In genomic region chr5:68304421-68305052, GRCh38 we compare ENCODE assay signal across 1 cellular context.
TF ChIP-seq lines count a peak whose summit lies in the region.

No MANE protein-coding gene starts in this region.

TF ChIP-seq in SK-N-SH treated with all-trans-retinoic acid at 6 μM for 48 hours, 23 proteins besides CTCF, POLR2A, EP300 and RAD21 (continued from another document):
- TF ChIP-seq ZFP30 (CRISPR knock-in tag; IDR thresholded peaks at IDR 0.05) (no peak), ARNTL (CRISPR knock-in tag; IDR thresholded peaks at IDR 0.05; ENCODE audit: borderline replicate concordance, low read depth) (no peak), ZNF70 (CRISPR knock-in tag; IDR thresholded peaks at IDR 0.05) (no peak), PPARA (CRISPR knock-in tag; IDR thresholded peaks at IDR 0.05; ENCODE audit: borderline replicate concordance) (no peak)
